In the genomic region with DNA sequence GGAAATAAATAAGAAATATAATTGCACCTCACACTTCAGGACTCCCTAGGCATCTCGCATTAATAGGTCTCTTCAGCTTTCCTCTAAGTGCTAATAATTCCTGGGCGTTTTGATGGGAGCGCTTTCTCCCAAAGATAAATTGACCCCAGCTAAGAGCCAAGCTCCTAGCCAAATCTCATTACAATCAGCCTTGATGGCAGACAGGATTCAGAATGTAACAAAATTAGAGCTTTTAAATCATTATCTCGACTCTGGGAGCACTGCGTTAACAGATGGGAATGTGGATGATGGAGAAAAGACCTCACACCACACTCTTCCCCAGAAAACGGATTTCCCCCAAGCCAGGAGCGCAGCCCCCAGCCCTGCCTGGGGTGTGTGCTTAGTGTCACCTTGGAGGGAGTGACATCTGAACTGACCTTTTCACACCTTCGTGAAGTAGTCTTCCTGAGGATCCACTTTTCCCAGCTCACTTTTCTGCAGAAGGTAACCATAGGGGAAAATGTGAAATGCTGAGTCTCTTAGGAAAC, we compare ENCODE assay signal across 30 cellular contexts. TPM values are rescaled to one million over a fixed set of nuclear protein-coding genes. Genes with fewer than 3 reads are reported as not detected.
"Had no signal": no experiment of that assay in that cellular context is flagged by ENCODE, and none has a peak within 500 bp of the region (broad histone marks: within the 10 kb centered on the region; RNA-seq: fewer than 3 reads in every experiment).

No MANE protein-coding gene starts in this region.

- H3K4me1 ChIP-seq: ascending aorta, SJCRH30 had no signal

- H3K9me3 Mint-ChIP-seq: activated B cell treated with CpG ODN at 0.5 μM for 24 hours; activated CD4-positive, alpha-beta memory T cell treated with anti-CD3 and anti-CD28 coated beads for 36 hours; activated naive CD4-positive, alpha-beta T cell treated with anti-CD3 and anti-CD28 coated beads, Interleukin-2, amount 50 U/mL, for 24 hours; activated naive CD8-positive, alpha-beta T cell treated with anti-CD3 and anti-CD28 coated beads, Interleukin-2, amount 10 ng/mL, durations not matched to agents 7 days and 5 days; central memory CD8-positive, alpha-beta T cell had no signal

- H3K4me3 Mint-ChIP-seq: activated B cell treated with CpG ODN at 0.5 μM for 24 hours; activated CD4-positive, alpha-beta memory T cell treated with anti-CD3 and anti-CD28 coated beads for 36 hours; activated naive CD4-positive, alpha-beta T cell treated with anti-CD3 and anti-CD28 coated beads, Interleukin-2, amount 50 U/mL, for 24 hours; activated naive CD8-positive, alpha-beta T cell treated with anti-CD3 and anti-CD28 coated beads, Interleukin-2, amount 10 ng/mL, durations not matched to agents 7 days and 5 days; central memory CD8-positive, alpha-beta T cell had no signal

- H3K9me3 ChIP-seq: ascending aorta, SJCRH30 had no signal

- H3K4me3 ChIP-seq: ascending aorta, cardiac muscle cell, SJCRH30 had no signal

- H3K27ac ChIP-seq: ascending aorta, SJCRH30, VCaP had no signal

- ATAC-seq: Panc1 had no signal

- H3K36me3 ChIP-seq: ascending aorta, cardiac muscle cell, SJCRH30 had no signal

- H3K36me3 Mint-ChIP-seq: activated CD4-positive, alpha-beta memory T cell treated with anti-CD3 and anti-CD28 coated beads for 36 hours; activated naive CD4-positive, alpha-beta T cell treated with anti-CD3 and anti-CD28 coated beads, Interleukin-2, amount 50 U/mL, for 24 hours; activated naive CD8-positive, alpha-beta T cell treated with anti-CD3 and anti-CD28 coated beads, Interleukin-2, amount 10 ng/mL, durations not matched to agents 7 days and 5 days had no signal

- H3K4me1 Mint-ChIP-seq: activated B cell treated with CpG ODN at 0.5 μM for 24 hours; activated naive CD8-positive, alpha-beta T cell treated with anti-CD3 and anti-CD28 coated beads, Interleukin-2, amount 10 ng/mL, durations not matched to agents 7 days and 5 days; central memory CD8-positive, alpha-beta T cell had no signal

- H3K27me3 ChIP-seq: ascending aorta, cardiac muscle cell, SJCRH30 had no signal

- H3K27me3 Mint-ChIP-seq: activated CD4-positive, alpha-beta memory T cell treated with anti-CD3 and anti-CD28 coated beads for 36 hours; activated naive CD4-positive, alpha-beta T cell treated with anti-CD3 and anti-CD28 coated beads, Interleukin-2, amount 50 U/mL, for 24 hours; activated naive CD8-positive, alpha-beta T cell treated with anti-CD3 and anti-CD28 coated beads, Interleukin-2, amount 10 ng/mL, durations not matched to agents 7 days and 5 days had no signal

- H3K27ac Mint-ChIP-seq: activated B cell treated with CpG ODN at 0.5 μM for 24 hours; activated CD4-positive, alpha-beta memory T cell treated with anti-CD3 and anti-CD28 coated beads for 36 hours; activated naive CD8-positive, alpha-beta T cell treated with anti-CD3 and anti-CD28 coated beads, Interleukin-2, amount 10 ng/mL, durations not matched to agents 7 days and 5 days had no signal

- DNase-seq: activated B cell treated with CpG ODN at 0.5 μM for 24 hours; activated CD4-positive, alpha-beta memory T cell treated with anti-CD3 and anti-CD28 coated beads for 36 hours; activated CD4-positive, alpha-beta T cell treated with anti-CD3 and anti-CD28 coated beads for 4 hours; activated CD4-positive, alpha-beta T cell treated with anti-CD3 and anti-CD28 coated beads, Interleukin-2, amount 50 U/mL, for 1 hour; activated CD4-positive, CD25-positive, alpha-beta regulatory T cell treated with anti-CD3 and anti-CD28 coated beads, Interleukin-2, amount 50 U/mL, for 72 hours; activated CD8-positive, alpha-beta memory T cell treated with anti-CD3 and anti-CD28 coated beads, Interleukin-2, amount 50 U/mL, for 48 hours; activated effector memory CD4-positive, alpha-beta T cell treated with anti-CD3 and anti-CD28 coated beads, Interleukin-2, amount 50 U/mL, for 16 hours; activated naive CD4-positive, alpha-beta T cell; activated naive CD8-positive, alpha-beta T cell treated with anti-CD3 and anti-CD28 coated beads, Interleukin-2, amount 10 ng/mL, durations not matched to agents 7 days and 5 days; activated T-cell treated with anti-CD3 and anti-CD28 coated beads, Interleukin-2, amount 50 U/mL, for 48 hours; amygdala; NCI-H1105; NCI-H1417 treated with DMSO at 0.1 percent for 48 hours; NCI-H2081; NCI-H510A; NCI-H774; SHP77; SJCRH30; T-helper 1 cell; T-helper 2 cell; T-helper 9 cell had no signal

RNA-seq across cellular contexts. Expression of a gene that starts 26.4 kb away (rescaled TPM):
- total RNA-seq: activated B cell treated with CpG ODN at 0.5 μM for 24 hours, ascending aorta, MCF 10A, RPMI7951, SJCRH30 had no signal
- polyA plus RNA-seq: adipose tissue had no signal
